Comparison of ENCODE assay signal across 8 cellular contexts in genomic region chr12:52156757-52157565, GRCh38. TPM values are rescaled to one million over a fixed set of nuclear protein-coding genes. Genes with fewer than 3 reads are reported as not detected.
A peak's percentile ranks its signal among the peaks of the same experiment; 100 is the strongest.
DNase-seq lines count a peak whose midpoint lies in the region; ATAC-seq and TF ChIP-seq lines count a peak whose summit lies in the region.

No MANE protein-coding gene starts in this region.

- H3K9me3 ChIP-seq in MG63 (no peaks in the 10 kb centered on the region), adipocyte (ENCODE audit: control insufficient read depth, low read length) (no peaks in the 10 kb centered on the region), left ventricle myocardium inferior (replicated peaks) (no peaks in the 10 kb centered on the region)

- H3K4me3 ChIP-seq in MG63 = no peak overlapping the region
- no peak overlapping the region for H3K4me3 ChIP-seq in adipocyte (ENCODE audit: low read length)
- no peak overlapping the region for H3K4me3 ChIP-seq in left ventricle myocardium inferior

- H3K36me3 ChIP-seq in MG63 (no peaks in the 10 kb centered on the region), adipocyte (ENCODE audit: control insufficient read depth, insufficient read depth, low read length, severe bottlenecking) (no peaks in the 10 kb centered on the region), left ventricle myocardium inferior (no peaks in the 10 kb centered on the region)

- no peak overlapping the region for H3K27ac ChIP-seq in left ventricle myocardium inferior (replicated peaks)

- no peak overlapping the region for H3K9ac ChIP-seq in adipocyte (ENCODE audit: low read length)

- peak; percentile 83 for DNase-seq in GM03348 (ENCODE audit: low spot score)
- DNase-seq in MG63 = peak; percentile 63
- DNase-seq in SW480 (ENCODE audit: low spot score) = peak; percentile 69
- DNase-seq in adipocyte (ENCODE audit: low read depth) = peak; percentile 87
- DNase-seq in left ventricle myocardium inferior = peak; percentile 69
- peak; percentile 88 for DNase-seq in sciatic nerve (ENCODE audit: low spot score)
- DNase-seq in amniotic stem cell (lab: John Stamatoyannopoulos, UW) = no peak

- ATAC-seq in sciatic nerve (peak; percentile 73), GM18858 (IDR thresholded peaks at IDR 0.05; ENCODE audit: unreplicated experiment) (no peak)

- H3K4me1 ChIP-seq in adipocyte (ENCODE audit: control insufficient read depth, insufficient read depth, low read length) = peaks cover 6% of the 10 kb centered on the region
- H3K4me1 ChIP-seq in left ventricle myocardium inferior = peaks cover 25% of the 10 kb centered on the region

- intact Hi-C loops in left ventricle myocardium inferior (cut with micrococcal nuclease) = loop anchor here (5.0 kb wide), 2 partner anchors 170 to 350 kb away; no protein-coding TSS in a partner anchor
- intact Hi-C loops in sciatic nerve (cut with DNase I) = loop anchor here (5.0 to 10.0 kb wide), 3 partner anchors 58 to 715 kb away; partner anchors contain the start of gene KRT83

- peak; percentile 94 for TF ChIP-seq CTCF in left ventricle myocardium inferior (IDR thresholded peaks at IDR 0.05; ENCODE audit: borderline replicate concordance)

- H3K27me3 ChIP-seq in MG63 (no peaks in the 10 kb centered on the region), adipocyte (replicated peaks; ENCODE audit: control insufficient read depth, insufficient read depth, low read length) (peaks cover 2% of the 10 kb centered on the region), left ventricle myocardium inferior (ENCODE audit: low read depth) (peaks cover 9% of the 10 kb centered on the region)

RNA-seq across cellular contexts. Expression of gene KRT80, which starts 34.9 kb away (rescaled TPM):
- 12.0 and 18.2 TPM in 2 replicates for total RNA-seq in MG63 (2014; rRNA removed; shearing (Covaris generic); ENCODE audit: low replicate concordance)
- not detected for total RNA-seq in left ventricle myocardium inferior
- total RNA-seq in sciatic nerve = 0.13 TPM

Comparison
In these comparisons a context has a peak if more than half of its experiments do, and no peak if none do; other contexts are left out.
1. RNA of gene KRT80, which starts 34.9 kb away (total RNA-seq): 12.0 to 18.2 TPM in MG63; 0.13 TPM in sciatic nerve (single experiment) and not detected in left ventricle myocardium inferior (single experiment); every median in the first group is over 10 times any median in the second.